Comparison of ENCODE assay signal across 9 cellular contexts in the genomic region with DNA sequence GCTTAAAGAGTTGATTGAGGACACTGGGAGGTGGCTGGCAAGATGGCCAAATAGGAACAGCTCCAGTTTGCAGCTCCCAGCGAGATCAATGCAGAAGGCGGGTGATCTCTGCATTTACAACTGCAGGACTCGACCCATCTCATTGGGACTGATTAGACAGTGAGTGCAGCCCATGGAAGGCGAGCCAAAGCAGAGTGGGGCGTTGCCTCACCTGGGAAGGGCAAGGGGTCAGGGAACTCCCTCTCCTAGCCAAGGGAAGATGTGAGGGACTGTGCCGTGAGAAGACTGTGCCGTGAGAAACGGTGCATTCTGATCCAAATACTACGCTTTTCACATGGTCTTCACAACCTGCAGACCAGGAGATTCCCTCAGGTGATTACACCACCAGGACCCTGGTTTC.
"Had no signal": no experiment of that assay in that cellular context is flagged by ENCODE, and none has a peak within 500 bp of the region (broad histone marks: within the 10 kb centered on the region; RNA-seq: fewer than 3 reads in every experiment).

No MANE protein-coding gene starts in this region.

- H3K27ac Mint-ChIP-seq: HFFc6, IgD-negative memory B cell had no signal

- H3K27ac ChIP-seq: GM23248, HL-60 had no signal

- H3K36me3 Mint-ChIP-seq: IgD-negative memory B cell had no signal

- H3K4me3 ChIP-seq: GM23248, HAP-1 had no signal

- H3K4me3 Mint-ChIP-seq: HFFc6, IgD-negative memory B cell had no signal

- DNase-seq: GM23248, GOT3, H7, HFFc6 had no signal

- H3K9ac ChIP-seq: GM23248 had no signal

- H3K4me1 Mint-ChIP-seq: IgD-negative memory B cell had no signal

- H3K36me3 ChIP-seq: HAP-1 had no signal

- H3K9me3 ChIP-seq: HAP-1 had no signal

- ATAC-seq: HCT116, HepG2 had no signal

- FAIRE-seq: HepG2 had no signal
